9 cellular contexts compared by ENCODE assay signal in the genomic region with DNA sequence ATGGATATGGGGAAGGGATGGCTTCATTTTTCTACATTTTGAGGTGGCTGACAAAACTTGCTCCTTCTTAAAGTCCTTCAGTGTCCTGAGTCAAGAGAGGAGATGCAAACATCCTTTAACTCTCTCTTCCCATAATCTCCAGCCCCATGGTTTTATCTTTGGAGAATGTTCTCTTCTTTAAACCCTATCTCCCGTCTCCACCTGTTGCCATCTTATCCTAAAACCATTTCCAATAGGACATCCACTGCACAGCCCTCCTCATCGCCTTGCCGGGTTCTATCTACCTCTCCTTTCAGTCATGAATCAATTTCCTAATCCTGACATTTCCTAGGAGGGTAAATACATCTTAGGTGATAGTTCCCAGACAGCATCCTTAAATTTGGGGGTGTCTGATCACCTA. TPM values are rescaled to one million over a fixed set of nuclear protein-coding genes. Genes with fewer than 3 reads are reported as not detected.
"Had no signal": no experiment of that assay in that cellular context is flagged by ENCODE, and none has a peak within 500 bp of the region (broad histone marks: within the 10 kb centered on the region; RNA-seq: fewer than 3 reads in every experiment).

No MANE protein-coding gene starts in this region.

- FAIRE-seq: G401.6, GM12878, GM12891, GM12892, GM18507, GM19239 had no signal

- ATAC-seq: GM12878 had no signal

- H3K4me3 ChIP-seq: GM12878 had no signal

- DNase-seq: GDM1, GF-D8 had no signal

RNA-seq across cellular contexts. Expression of gene KCNE2, which starts 44.2 kb away (rescaled TPM):
- total RNA-seq: G401, GM12878 had no signal
- polyA plus RNA-seq: GM12878 had no signal

RNA-seq across cellular contexts. Expression of gene SMIM11, which starts 55.7 kb away (rescaled TPM):
- total RNA-seq: G401 had no signal
